1 cellular context compared by ENCODE assay signal in genomic region chr22:28711820-28712777, GRCh38.
TF ChIP-seq lines count a peak whose summit lies in the region.

No MANE protein-coding gene starts in this region.

TF ChIP-seq in SK-N-SH, 30 proteins besides CTCF, POLR2A, EP300 and RAD21 (continued from another document):
- TF ChIP-seq MEF2A (IDR thresholded peaks at IDR 0.05; ENCODE audit: borderline replicate concordance, low read depth), result no peak
- TF ChIP-seq GATA2 (CRISPR knock-in tag; IDR thresholded peaks at IDR 0.05), result no peak
- TF ChIP-seq PBX3 (IDR thresholded peaks at IDR 0.05), result peak; percentile 85
- TF ChIP-seq MAX (IDR thresholded peaks at IDR 0.05; ENCODE audit: low read depth), result peak; percentile 22; the same call in 1 of the 2 replicates
- no peak for TF ChIP-seq RCOR1 (IDR thresholded peaks at IDR 0.05; ENCODE audit: low read length)
- TF ChIP-seq NRF1 (IDR thresholded peaks at IDR 0.05; ENCODE audit: low read depth, low read length), result no peak
- peak; percentile 32; the same call in 1 of the 2 replicates for TF ChIP-seq NFIC (IDR thresholded peaks at IDR 0.05; ENCODE audit: borderline replicate concordance)
- TF ChIP-seq POLR2AphosphoS5 (IDR thresholded peaks at IDR 0.05; ENCODE audit: low read depth, low read length), result peak; percentile 44; the same call in 1 of the 2 replicates
- no peak for TF ChIP-seq RFX5 (IDR thresholded peaks at IDR 0.05; ENCODE audit: low read length)
- TF ChIP-seq USF1 (IDR thresholded peaks at IDR 0.05; ENCODE audit: borderline replicate concordance, low read depth), result no peak
- no peak for TF ChIP-seq YY1 (IDR thresholded peaks at IDR 0.05; ENCODE audit: low read depth)
